ENCODE assay signal across 27 cellular contexts in the genomic region with DNA sequence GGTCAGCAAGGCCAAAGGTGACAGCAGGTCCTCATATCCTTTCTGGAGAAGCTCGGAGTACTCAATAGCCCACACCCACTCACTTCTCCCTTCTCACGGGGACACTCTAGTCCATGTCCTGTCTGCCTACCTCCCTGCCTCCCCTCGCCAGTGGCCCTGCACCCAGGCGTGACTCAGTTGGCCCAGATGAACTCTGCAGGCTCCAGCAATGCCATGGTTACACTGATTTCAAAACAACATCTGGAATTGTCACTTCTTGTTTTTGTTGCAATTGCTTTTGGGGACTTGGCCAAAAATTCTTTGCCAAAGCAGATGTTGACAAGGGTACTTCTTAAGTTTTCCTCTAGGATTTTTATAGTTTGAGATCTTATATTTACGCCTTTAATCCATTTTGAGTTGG. TPM values are rescaled to one million over a fixed set of nuclear protein-coding genes. Genes with fewer than 3 reads are reported as not detected.
"Had no signal": no experiment of that assay in that cellular context is flagged by ENCODE, and none has a peak within 500 bp of the region (broad histone marks: within the 10 kb centered on the region; RNA-seq: fewer than 3 reads in every experiment).

No MANE protein-coding gene starts in this region.

- H3K27me3 ChIP-seq: body of pancreas, colonic mucosa, dorsolateral prefrontal cortex, neutrophil, testis, transverse colon had no signal

- DNase-seq: activated B cell treated with CpG ODN at 0.5 μM for 24 hours; activated CD4-positive, alpha-beta T cell treated with anti-CD3 and anti-CD28 coated beads for 36 hours; activated CD8-positive, alpha-beta memory T cell treated with anti-CD3 and anti-CD28 coated beads, Interleukin-2, amount 10 ng/mL, durations not matched to agents 7 days and 5 days; activated CD8-positive, alpha-beta T cell treated with anti-CD3 and anti-CD28 coated beads, Interleukin-2, amount 10 ng/mL, durations not matched to agents 7 days and 5 days; activated naive CD4-positive, alpha-beta T cell; activated T-cell treated with anti-CD3 and anti-CD28 coated beads, Interleukin-2, amount 50 U/mL, for 48 hours; anterior cingulate cortex; body of pancreas; cerebellar nuclear complex; colonic mucosa; dorsolateral prefrontal cortex; effector memory CD8-positive, alpha-beta T cell; erythroblast; foreskin fibroblast; naive B cell; nephron progenitor cell; stimulated activated CD4-positive, alpha-beta T cell treated with anti-CD3 and anti-CD28 coated beads, Interleukin-2, amount 100 ng/mL, for 24 hours; stimulated activated naive CD4-positive, alpha-beta T cell; SW 1271; T1000; testis; transverse colon had no signal

- ATAC-seq: activated CD4-positive, alpha-beta T cell treated with anti-CD3 and anti-CD28 coated beads for 36 hours; activated CD8-positive, alpha-beta memory T cell treated with anti-CD3 and anti-CD28 coated beads, Interleukin-2, amount 10 ng/mL, durations not matched to agents 7 days and 5 days; activated CD8-positive, alpha-beta T cell treated with anti-CD3 and anti-CD28 coated beads, Interleukin-2, amount 10 ng/mL, durations not matched to agents 7 days and 5 days; activated naive CD4-positive, alpha-beta T cell treated with anti-CD3 and anti-CD28 coated beads, Interleukin-2, amount 50 U/mL, for 72 hours; body of pancreas; effector memory CD8-positive, alpha-beta T cell had no signal

- H3K4me3 ChIP-seq: body of pancreas, colonic mucosa, dorsolateral prefrontal cortex, SK-N-MC, smooth muscle cell, testis, transverse colon had no signal

- H3K27ac ChIP-seq: body of pancreas, colonic mucosa, neutrophil, SK-N-MC, testis, transverse colon had no signal

- H3K36me3 ChIP-seq: colonic mucosa, neutrophil, transverse colon had no signal

- H3K9me3 ChIP-seq: colonic mucosa, neutrophil, testis had no signal

- H3K4me1 ChIP-seq: body of pancreas, colonic mucosa, testis, transverse colon had no signal

RNA-seq across cellular contexts. Expression of gene IL16, which starts 13.0 kb away (rescaled TPM):
- total RNA-seq: osteocyte had no signal
